ENCODE assay signal across 8 cellular contexts in genomic region chr16:1770328-1771071, GRCh38. TPM values are rescaled to one million over a fixed set of nuclear protein-coding genes. Genes with fewer than 3 reads are reported as not detected.
DNase-seq lines count a peak whose midpoint lies in the region; ATAC-seq and TF ChIP-seq lines count a peak whose summit lies in the region.

No MANE protein-coding gene starts in this region.

- BruUV-seq in MCF 10A (replicated peaks; lab: Mats Ljungman, UMichigan): TSS peak; percentile 25

- H3K36me3 ChIP-seq in HEK293 (ENCODE audit: control insufficient read depth in 2 of 2, insufficient read depth in 1 of 2, low read length in 2 of 2) (peaks cover 0 to 76% of the 10 kb centered on the region in 2 experiments; a peak in 1 of 3 replicates), skeletal muscle tissue (ENCODE audit: control insufficient read depth in 3 of 3, insufficient read depth in 3 of 3, low read length in 3 of 3) (peaks cover 27 to 34% (median 32%) of the 10 kb centered on the region in 3 donors)

- TF ChIP-seq CTCF in AG04450 (IDR thresholded peaks at IDR 0.05; ENCODE audit: low read depth, low read length): no peak
- TF ChIP-seq CTCF in HEK293 (tag by site-specific recombination; IDR thresholded peaks at IDR 0.05): 0 out of 2 replicates have a peak, but pooled peaks have one; percentile 44
- no peak for TF ChIP-seq CTCF in MCF 10A (IDR thresholded peaks at IDR 0.05; ENCODE audit: unreplicated experiment)

- POLR2A ChIA-PET in AG04450 (lab: Yijun Ruan, JAX): interaction anchor here (0.6 to 2.1 kb wide), 3 partner anchors 12 to 93 kb away, joined by 3 to 12 read pairs (median 3); partner anchors contain the start of genes FAHD1, HAGH, JPT2 and NUBP2
- POLR2A ChIA-PET in HEK293 (lab: Yijun Ruan, JAX): interaction anchor here (0.6 to 6.0 kb wide), 7 partner anchors 10 to 217 kb away, joined by 3 to 113 read pairs (median 4); partner anchors contain the start of genes CRAMP1, IFT140, JPT2 and NUBP2
- POLR2A ChIA-PET in T-cell (lab: Charles Lee): no interaction called here
- POLR2A ChIA-PET in MCF 10A (lab: Yijun Ruan, JAX): interaction anchor here (0.7 to 7.7 kb wide), 11 partner anchors 11 to 189 kb away, joined by 3 to 137 read pairs (median 18); partner anchors contain the start of genes JPT2, MAPK8IP3, NDUFB10 and NUBP2

- H3K9me3 Mint-ChIP-seq in T-cell: no peaks in the 10 kb centered on the region
- no peaks in the 10 kb centered on the region for H3K9me3 Mint-ChIP-seq in MCF 10A (ENCODE audit: unreplicated experiment)
- no peaks in the 10 kb centered on the region for H3K9me3 Mint-ChIP-seq in immature natural killer cell

- H3K4me1 ChIP-seq in HEK293 (ENCODE audit: control insufficient read depth, insufficient read depth, low read length) (peaks cover 9% of the 10 kb centered on the region), skeletal muscle tissue (ENCODE audit: control insufficient read depth in 3 of 3, insufficient read depth in 3 of 3, low read length in 3 of 3) (peaks cover 29 to 46% (median 37%) of the 10 kb centered on the region in 3 donors)

- H3K9me3 ChIP-seq in AG04450 (ENCODE audit: control insufficient read depth, insufficient read depth, low read length) (peaks cover 6% of the 10 kb centered on the region; the same call in 1 of the 2 replicates), HEK293 (ENCODE audit: control insufficient read depth, insufficient read depth, low read depth, low read length) (no peaks in the 10 kb centered on the region), skeletal muscle tissue (ENCODE audit: control insufficient read depth in 3 of 3, low read length in 3 of 3) (no peaks in the 10 kb centered on the region)

- intact Hi-C loops in MCF 10A (cut with micrococcal nuclease): loop anchor here (1.0 to 2.0 kb wide), 2 partner anchors 26 to 63 kb away; no protein-coding TSS in a partner anchor

- CTCF ChIA-PET in AG04450 (lab: Charles Lee) (no interaction called here), HEK293 (lab: Yijun Ruan, JAX) (no interaction called here), T-cell (lab: Charles Lee) (no interaction called here), MCF 10A (lab: Yijun Ruan, JAX) (interaction anchor here (0.7 to 1.0 kb wide), 2 partner anchors 24 to 25 kb away, joined by 3 to 4 read pairs; no protein-coding TSS in a partner anchor)

- H3K36me3 Mint-ChIP-seq in T-cell (peaks cover 6% of the 10 kb centered on the region), MCF 10A (ENCODE audit: insufficient read depth, unreplicated experiment) (peaks cover 65% of the 10 kb centered on the region), immature natural killer cell (no peaks in the 10 kb centered on the region)

- H3K4me3 ChIP-seq in AG04450 (ENCODE audit: low read depth, low read length) (peak overlapping the region; percentile 77), HEK293 (ENCODE audit: low read depth, low read length) (peak overlapping the region; percentile 95), skeletal muscle tissue (ENCODE audit: low read length in 3 of 3) (peak overlapping the region; percentile 66 to 90 (median 90))

- DNase-seq in AG04450 (ENCODE audit: low read depth, low spot score) (no peak), T-cell (peak in 31 of 34 experiments; percentile 20 to 64 (median 40)), MCF 10A (ENCODE audit: unreplicated experiment) (peak; percentile 65), immature natural killer cell (peak; percentile 33 to 49 (median 44))

- H3K27ac ChIP-seq in AG04450 (ENCODE audit: low read depth, low read length) (peak overlapping the region; percentile 47), HEK293 (ENCODE audit: extremely low read depth, low read depth, low read length) (peak overlapping the region; percentile 94), skeletal muscle tissue (ENCODE audit: low read depth, low read length) (peak overlapping the region; percentile 30)

- peak overlapping the region; percentile 70 to 95 (median 70) for H3K9ac ChIP-seq in skeletal muscle tissue (ENCODE audit: low read depth in 1 of 3, low read length in 3 of 3)

- peak in 3 of 4 experiments; percentile 3 to 8 (median 3) for ATAC-seq in T-cell (replicated peaks in 1 of 4)
- no peak for ATAC-seq in GM21528 (IDR thresholded peaks at IDR 0.05; ENCODE audit: low FRiP score, unreplicated experiment)
- no peak for ATAC-seq in GM19351 (IDR thresholded peaks at IDR 0.05; ENCODE audit: unreplicated experiment)

- H3K27me3 Mint-ChIP-seq in T-cell (no peaks in the 10 kb centered on the region), MCF 10A (ENCODE audit: insufficient read depth, unreplicated experiment) (no peaks in the 10 kb centered on the region), immature natural killer cell (ENCODE audit: low read depth in 3 of 3) (peaks cover 4 to 10% (median 7%) of the 10 kb centered on the region in 3 donors)

- H3K4me3 Mint-ChIP-seq in T-cell: peak overlapping the region; percentile 80 to 97 (median 94)
- H3K4me3 Mint-ChIP-seq in MCF 10A (ENCODE audit: unreplicated experiment): peak overlapping the region; percentile 80
- H3K4me3 Mint-ChIP-seq in immature natural killer cell: peak overlapping the region; percentile 61 to 96 (median 93)

- H3K27me3 ChIP-seq in AG04450 (ENCODE audit: control insufficient read depth, insufficient read depth, low read length) (no peaks in the 10 kb centered on the region), skeletal muscle tissue (ENCODE audit: control insufficient read depth in 3 of 3, insufficient read depth in 3 of 3, low read length in 3 of 3) (no peaks in the 10 kb centered on the region)

- peak overlapping the region; percentile 52 to 80 for H3K27ac Mint-ChIP-seq in T-cell
- peak overlapping the region; percentile 66 for H3K27ac Mint-ChIP-seq in MCF 10A (ENCODE audit: low read depth, unreplicated experiment)
- H3K27ac Mint-ChIP-seq in immature natural killer cell: peak overlapping the region in 5 of 6 donors; percentile 44 to 75 (median 58)

- H3K4me1 Mint-ChIP-seq in T-cell (peaks cover 17 to 24% (median 18%) of the 10 kb centered on the region in 3 donors), MCF 10A (ENCODE audit: insufficient read depth, unreplicated experiment) (peaks cover 7% of the 10 kb centered on the region), immature natural killer cell (peaks cover 14 to 21% of the 10 kb centered on the region in 2 donors)

TF ChIP-seq in HEK293, 187 proteins besides CTCF, POLR2A, EP300 and RAD21 (continues in another document):
- no peak for TF ChIP-seq GLI4 (tag by site-specific recombination; IDR thresholded peaks at IDR 0.05)
- peak; percentile 69; the same call in 1 of the 2 replicates for TF ChIP-seq KLF16 (tag by site-specific recombination; IDR thresholded peaks at IDR 0.05)
- no peak for TF ChIP-seq ZBTB6 (tag by site-specific recombination; IDR thresholded peaks at IDR 0.05)
- TF ChIP-seq ZNF211 (tag by site-specific recombination; IDR thresholded peaks at IDR 0.05; ENCODE audit: low read depth): no peak

RNA-seq across cellular contexts. Expression of gene NME3, which starts 0.8 kb away (rescaled TPM):
- polyA plus RNA-seq in AG04450 (2011; rRNA removed) (15.6 and 25.5 TPM in 2 replicates), immature natural killer cell (10 to 100 TPM; 49.4 to 96.9 (median 82.4) TPM)
- 2.0 and 2.1 TPM in 2 replicates for polyA minus RNA-seq in AG04450 (2011; rRNA and poly(A)+ RNA removed)
- total RNA-seq in T-cell (10 to 100 TPM; 45.1 to 95.9 (median 87.5) TPM), MCF 10A (2022) (44.0 and 44.8 TPM in 2 replicates), skeletal muscle tissue (20.4 TPM)

RNA-seq across cellular contexts. Expression of gene EME2, which starts 2.1 kb away (rescaled TPM):
- polyA plus RNA-seq in AG04450 (2011; rRNA removed) (2.4 and 3.1 TPM in 2 replicates), immature natural killer cell (1 to 10 TPM in 2 of 3 donors, under 1 TPM in 1; 0.79 to 2.2 (median 1.0) TPM)
- polyA minus RNA-seq in AG04450 (2011; rRNA and poly(A)+ RNA removed): 2.4 and 2.5 TPM in 2 replicates
- total RNA-seq in T-cell (10 to 100 TPM; 23.0 to 50.6 (median 34.5) TPM), MCF 10A (2022) (20.6 TPM in 2 replicates), skeletal muscle tissue (5.2 TPM)

RNA-seq across cellular contexts. Expression of gene MRPS34, which starts 2.4 kb away (rescaled TPM):
- polyA plus RNA-seq in AG04450 (2011; rRNA removed) (55.8 and 62.2 TPM in 2 replicates), immature natural killer cell (100 to 1,000 TPM; 111 to 139 (median 139) TPM)
- polyA minus RNA-seq in AG04450 (2011; rRNA and poly(A)+ RNA removed): 18.3 and 18.8 TPM in 2 replicates
- total RNA-seq in T-cell (10 to 100 TPM; 37.5 to 91.2 (median 77.9) TPM), MCF 10A (2022) (82.2 and 102 TPM in 2 replicates), skeletal muscle tissue (17.7 TPM)

RNA-seq across cellular contexts. Expression of gene SPSB3, which starts 11.9 kb away (rescaled TPM):
- 11.0 and 13.3 TPM in 2 replicates for polyA plus RNA-seq in AG04450 (2011; rRNA removed)
- polyA minus RNA-seq in AG04450 (2011; rRNA and poly(A)+ RNA removed): 8.1 and 8.4 TPM in 2 replicates
- total RNA-seq in T-cell: 100 to 1,000 TPM in 3 of 5 donors, 10 to 100 TPM in 2; 67.3 to 162 (median 139) TPM
- total RNA-seq in MCF 10A (2022): 21.6 and 22.2 TPM in 2 replicates
- polyA plus RNA-seq in immature natural killer cell: 10 to 100 TPM; 68.3 to 80.4 (median 77.6) TPM
- 27.7 TPM for total RNA-seq in skeletal muscle tissue

RNA-seq across cellular contexts. Expression of gene NUBP2, which starts 12.3 kb away (rescaled TPM):
- polyA plus RNA-seq in AG04450 (2011; rRNA removed): 20.0 and 29.2 TPM in 2 replicates
- polyA minus RNA-seq in AG04450 (2011; rRNA and poly(A)+ RNA removed): 6.0 and 6.4 TPM in 2 replicates
- total RNA-seq in T-cell: 10 to 100 TPM; 41.2 to 77.0 (median 74.3) TPM
- total RNA-seq in MCF 10A (2022): 71.3 and 73.9 TPM in 2 replicates
- 100 to 1,000 TPM; 106 to 151 (median 127) TPM for polyA plus RNA-seq in immature natural killer cell
- total RNA-seq in skeletal muscle tissue: 40.7 TPM

Comparison
In these comparisons a context has a peak if more than half of its experiments do, and no peak if none do; other contexts are left out.
1. H3K27ac ChIP-seq: peak in every context shown above with its lines; median percentile 94 in HEK293; 47 in AG04450; 30 in skeletal muscle tissue.
2. ATAC-seq: peak in T-cell (3 of 4); none in GM21528 (single experiment) and GM19351 (single experiment).
3. POLR2A ChIA-PET loops: an anchor here in AG04450 (0.6 to 2.1 kb wide), HEK293 (0.6 to 6.0 kb wide) and MCF 10A (0.7 to 7.7 kb wide); none called in T-cell.
4. Peak in every context shown above with its lines, with median percentiles within 50 percentile points of each other: H3K4me3 ChIP-seq, H3K27ac Mint-ChIP-seq and H3K4me3 Mint-ChIP-seq.